In the genomic region with DNA sequence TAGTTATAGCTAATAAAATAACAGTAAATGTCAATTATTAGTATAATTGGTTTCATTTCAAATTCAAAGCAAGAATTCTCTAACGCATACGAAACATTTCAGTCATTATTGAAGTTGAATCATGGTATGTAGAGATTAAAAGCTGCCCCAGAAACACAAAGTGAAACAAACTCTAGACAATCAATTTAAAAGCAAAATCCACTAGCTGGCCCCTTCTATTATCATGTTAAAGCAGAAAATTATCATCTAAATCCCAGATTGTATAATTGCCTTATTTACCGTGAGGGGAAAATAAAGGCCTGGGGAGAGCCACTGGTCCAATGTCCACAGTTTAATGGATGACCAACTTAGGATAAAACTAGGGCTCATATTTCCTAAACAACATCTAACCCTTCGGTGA, we compare ENCODE assay signal across 20 cellular contexts.
"Had no signal": no experiment of that assay in that cellular context is flagged by ENCODE, and none has a peak within 500 bp of the region (broad histone marks: within the 10 kb centered on the region; RNA-seq: fewer than 3 reads in every experiment).

No MANE protein-coding gene starts in this region.

- H3K27me3 Mint-ChIP-seq: T-cell had no signal

- H3K9me3 ChIP-seq: SK-N-SH had no signal

- ATAC-seq: Panc1, PC-3, T-cell had no signal

- H3K9ac ChIP-seq: SK-N-SH had no signal

- H3K9me3 Mint-ChIP-seq: T-helper 1 cell treated with Interleukin-12 subunit alpha and Interleukin-12 subunit beta and Interleukin-4 antibody, amounts not matched to agents 30 μg/mL and 1 μg/mL, for 36 hours had no signal

- H3K4me1 Mint-ChIP-seq: T-cell had no signal

- H3K27ac ChIP-seq: RWPE1 had no signal

- H3K36me3 Mint-ChIP-seq: T-cell had no signal

- H3K27ac Mint-ChIP-seq: T-cell; T-helper 1 cell treated with Interleukin-12 subunit alpha and Interleukin-12 subunit beta and Interleukin-4 antibody, amounts not matched to agents 30 μg/mL and 1 μg/mL, for 36 hours had no signal

- DNase-seq: KBM-7; MV-4-11; NCI-H1048; NCI-H1105; NCI-H1694; NCI-H187 treated with DMSO at 0.1 percent for 48 hours; NCI-H2029 treated with DMSO at 0.1 percent for 48 hours; NCI-H2171 treated with DMSO at 0.1 percent for 48 hours; NCI-H345; NCI-H510A treated with DMSO at 0.1 percent for 48 hours; NCI-H526 treated with DMSO at 0.1 percent for 48 hours; NK-92 treated with Interleukin-12 subunit alpha and Interleukin-12 subunit beta, amount 100 ng/mL, for 24 hours; PC-3; SHP77; SK-N-SH; SW 1271; T-cell had no signal

- H3K4me2 ChIP-seq: SK-N-SH had no signal

- H3K4me3 Mint-ChIP-seq: T-cell; T-helper 1 cell treated with Interleukin-12 subunit alpha and Interleukin-12 subunit beta and Interleukin-4 antibody, amounts not matched to agents 30 μg/mL and 1 μg/mL, for 36 hours had no signal
